In the genomic region with DNA sequence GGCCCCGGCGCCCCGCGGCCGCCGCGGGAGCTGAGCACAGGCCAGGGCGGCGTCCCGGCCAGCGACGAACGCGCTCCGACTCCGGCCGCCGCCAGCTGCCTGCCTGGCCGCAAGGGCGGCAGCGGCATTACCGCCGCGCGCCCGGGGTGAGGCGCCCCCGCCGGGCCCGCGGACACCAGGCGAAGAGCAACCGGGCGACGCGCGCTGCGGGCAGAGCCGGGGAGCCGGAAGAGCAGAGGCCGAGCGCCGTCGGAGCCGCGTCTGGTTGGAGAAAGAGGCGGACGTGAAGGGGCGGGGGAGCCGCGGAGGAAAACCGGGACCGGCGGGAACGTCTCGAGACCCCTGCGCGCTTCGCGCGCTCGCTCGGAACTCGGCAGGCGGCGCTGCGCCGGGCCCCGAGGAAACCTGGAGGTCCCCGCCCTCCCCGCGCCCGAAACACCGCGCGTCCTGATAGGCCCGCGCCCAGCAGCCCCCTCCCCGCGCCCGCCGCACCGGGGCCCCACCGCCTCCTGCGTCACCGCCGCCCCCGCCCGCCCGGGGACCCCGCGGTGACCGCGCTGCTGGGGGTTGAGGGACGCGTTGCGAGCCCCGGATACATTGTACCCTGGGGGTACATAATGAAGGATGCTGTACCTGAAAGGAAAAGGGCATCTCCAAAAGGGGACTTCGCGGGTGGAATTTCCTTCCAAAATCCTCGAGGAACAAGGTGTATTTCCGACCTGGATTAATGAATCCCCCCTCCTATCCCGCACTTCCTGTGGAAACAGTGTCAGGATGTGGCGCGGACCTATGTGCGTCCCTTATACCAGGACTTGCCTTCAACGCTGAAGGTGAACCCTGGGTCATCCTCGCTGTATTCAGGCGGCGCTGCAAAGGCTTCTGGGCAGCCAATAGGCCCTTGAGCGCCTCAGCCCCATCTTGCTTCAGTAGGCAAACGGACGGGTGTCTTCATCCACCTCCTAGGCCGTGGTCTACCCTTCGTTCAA, we compare ENCODE assay signal across 8 cellular contexts. TPM values are rescaled to one million over a fixed set of nuclear protein-coding genes. Genes with fewer than 3 reads are reported as not detected.
DNase-seq lines count a peak whose midpoint lies in the region; FAIRE-seq and TF ChIP-seq lines count a peak whose summit lies in the region.

No MANE protein-coding gene starts in this region.

- H3K9me2 ChIP-seq in SU-DHL-6 (replicated peaks; ENCODE audit: insufficient read depth, low read length), result no peaks in the 10 kb centered on the region

- no peaks in the 10 kb centered on the region for H3K79me2 ChIP-seq in SU-DHL-6 (ENCODE audit: insufficient read depth, low read length)

- H3K27ac ChIP-seq in SU-DHL-6 (ENCODE audit: low read depth, low read length), result no peak overlapping the region

- peak overlapping the region; percentile 60 for H3K9ac ChIP-seq in SU-DHL-6 (ENCODE audit: low read length)

- DNase-seq in GM12892 (ENCODE audit: insufficient read length) (peak; percentile 63), HFF-Myc (ENCODE audit: extremely low read depth, low read depth) (no peak), MV-4-11 (lab: John Stamatoyannopoulos, UW) (peak; percentile 59), astrocyte of the spinal cord (ENCODE audit: low read depth, low spot score) (peak; percentile 79), hypothalamus (lab: John Stamatoyannopoulos, UW) (peak in 47 of 51 donors; percentile 8 to 78 (median 55)), renal cortical epithelial cell (ENCODE audit: low read depth) (peak; percentile 31), cortex of kidney (lab: John Stamatoyannopoulos, UW) (no peak)

- TF ChIP-seq CTCF in HFF-Myc (IDR thresholded peaks at IDR 0.05; ENCODE audit: low read depth, low read length, missing control alignments) (no peak), SU-DHL-6 (IDR thresholded peaks at IDR 0.05; ENCODE audit: insufficient read depth, low read length, poor library complexity, severe bottlenecking) (peak; percentile 36), astrocyte of the spinal cord (IDR thresholded peaks at IDR 0.05; ENCODE audit: low read depth, low read length) (peak; percentile 33)

- in situ Hi-C loops in astrocyte of the spinal cord (cut with HindIII; ENCODE audit: low sequenced_read_pairs), result no loop called here

- no peaks in the 10 kb centered on the region for H3K27me3 ChIP-seq in SU-DHL-6 (ENCODE audit: low read length)

- H3F3A ChIP-seq in SU-DHL-6 (ENCODE audit: insufficient read depth), result peaks cover 20% of the 10 kb centered on the region

- FAIRE-seq in GM12892 (lab: Jason Lieb, UNC), result no peak

- peak overlapping the region; percentile 89 for H2AFZ ChIP-seq in SU-DHL-6 (ENCODE audit: low read depth, low read length, severe bottlenecking)

- peak; percentile 70 for TF ChIP-seq POLR2A in GM12892 (IDR thresholded peaks at IDR 0.05; ENCODE audit: low read depth, low read length)

- peak overlapping the region; percentile 73 for H3K4me2 ChIP-seq in SU-DHL-6 (ENCODE audit: low read depth, low read length, poor library complexity, severe bottlenecking)

- H4K20me1 ChIP-seq in SU-DHL-6 (ENCODE audit: low read depth, low read length), result peaks cover 3% of the 10 kb centered on the region; the same call in 1 of the 2 replicates

- H3K4me3 ChIP-seq in HFF-Myc (replicated peaks; ENCODE audit: low read depth, low read length) (peak overlapping the region; percentile 29), SU-DHL-6 (ENCODE audit: insufficient read depth, low read length, poor library complexity, severe bottlenecking) (peak overlapping the region; percentile 59), astrocyte of the spinal cord (ENCODE audit: low read depth, low read length) (peak overlapping the region; percentile 71)

- no peaks in the 10 kb centered on the region for H3K36me3 ChIP-seq in SU-DHL-6 (ENCODE audit: low read length)

- no peaks in the 10 kb centered on the region for H3K9me3 ChIP-seq in SU-DHL-6 (ENCODE audit: insufficient read depth, low read length)

RNA-seq across cellular contexts. Expression of a gene that starts 1.0 kb away (rescaled TPM):
- polyA plus RNA-seq in GM12892 (2012; ENCODE audit: missing spikeins), result 26.6 TPM
- total RNA-seq in renal cortical epithelial cell, result 6.4 and 6.9 TPM in 2 replicates

Comparison
In these comparisons a context has a peak if more than half of its experiments do, and no peak if none do; other contexts are left out.
1. DNase-seq: peak in GM12892 (single experiment), MV-4-11 (single experiment), astrocyte of the spinal cord (single experiment), hypothalamus (47 of 51) and renal cortical epithelial cell (single experiment); none in HFF-Myc (single experiment) and cortex of kidney (single experiment).
2. Peak in every context shown above with its lines, with median percentiles within 50 percentile points of each other: H3K4me3 ChIP-seq.